10 cellular contexts compared by ENCODE assay signal in genomic region chr5:137563646-137564474, GRCh38.
DNase-seq lines count a peak whose midpoint lies in the region; ATAC-seq and TF ChIP-seq lines count a peak whose summit lies in the region.
"Had no signal": no experiment of that assay in that cellular context is flagged by ENCODE, and none has a peak within 500 bp of the region (broad histone marks: within the 10 kb centered on the region; RNA-seq: fewer than 3 reads in every experiment).

No MANE protein-coding gene starts in this region.

- no peaks in the 10 kb centered on the region for H3K9me3 ChIP-seq in adipocyte (ENCODE audit: control insufficient read depth, low read length)

- H3K9ac ChIP-seq in adipocyte (ENCODE audit: low read length): peak overlapping the region; percentile 36

- no peak for TF ChIP-seq CTCF in BJ (IDR thresholded peaks at IDR 0.05; ENCODE audit: insufficient read depth, low read depth, low read length)

- peaks cover 44% of the 10 kb centered on the region for H3K4me1 ChIP-seq in adipocyte (ENCODE audit: control insufficient read depth, insufficient read depth, low read length)

- peak; percentile 96 for DNase-seq in BJ (ENCODE audit: low read depth)
- DNase-seq in MV-4-11 (lab: John Stamatoyannopoulos, UW): peak; percentile 92
- DNase-seq in adipocyte (ENCODE audit: low read depth): peak; percentile 88
- peak; percentile 43 for DNase-seq in kidney tubule cell (ENCODE audit: low spot score)
- DNase-seq in NCI-H2227 (lab: John Stamatoyannopoulos, UW; ENCODE audit: unreplicated experiment): no peak
- DNase-seq in COLO829 (ENCODE audit: low spot score): no peak
- DNase-seq: naive B cell had no signal

- ATAC-seq in HG03432 (IDR thresholded peaks at IDR 0.05; ENCODE audit: unreplicated experiment) (no peak), GM19397 (IDR thresholded peaks at IDR 0.05; ENCODE audit: unreplicated experiment) (no peak)

- no peaks in the 10 kb centered on the region for H3K27me3 ChIP-seq in BJ (ENCODE audit: control insufficient read depth, insufficient read depth, low read length)
- peaks cover 2% of the 10 kb centered on the region for H3K27me3 ChIP-seq in adipocyte (replicated peaks; ENCODE audit: control insufficient read depth, insufficient read depth, low read length)
- H3K27me3 ChIP-seq: cardiac muscle cell had no signal

- POLR2A ChIA-PET in BJ (lab: Charles Lee): interaction anchor here (0.6 kb wide), 1 partner anchor 188 kb away, joined by 3 read pairs; no protein-coding TSS in a partner anchor

- CTCF ChIA-PET in BJ (lab: Yijun Ruan, JAX): interaction anchor here (0.8 kb wide), 1 partner anchor 219 kb away, joined by 3 read pairs; no protein-coding TSS in a partner anchor

- H3K36me3 ChIP-seq in BJ (ENCODE audit: control insufficient read depth, insufficient read depth, low read length) (no peaks in the 10 kb centered on the region), adipocyte (ENCODE audit: control insufficient read depth, insufficient read depth, low read length, severe bottlenecking) (no peaks in the 10 kb centered on the region)
- H3K36me3 ChIP-seq: cardiac muscle cell had no signal

- H3K4me3 ChIP-seq in BJ (ENCODE audit: low read depth, low read length): no peak overlapping the region
- H3K4me3 ChIP-seq in adipocyte (ENCODE audit: low read length): no peak overlapping the region
- H3K4me3 ChIP-seq: cardiac muscle cell had no signal

Comparison
In these comparisons a context has a peak if more than half of its experiments do, and no peak if none do; other contexts are left out.
1. DNase-seq: peak in BJ (single experiment), MV-4-11 (single experiment), adipocyte (single experiment) and kidney tubule cell (single experiment); none in NCI-H2227 (single experiment) and COLO829 (single experiment).